In genomic region chr3:105334138-105334882, GRCh38 we compare ENCODE assay signal across 10 cellular contexts. TPM values are rescaled to one million over a fixed set of nuclear protein-coding genes. Genes with fewer than 3 reads are reported as not detected.
DNase-seq lines count a peak whose midpoint lies in the region; ATAC-seq and TF ChIP-seq lines count a peak whose summit lies in the region.
"Had no signal": no experiment of that assay in that cellular context is flagged by ENCODE, and none has a peak within 500 bp of the region (broad histone marks: within the 10 kb centered on the region; RNA-seq: fewer than 3 reads in every experiment).

No MANE protein-coding gene starts in this region.

- H3K4me3 Mint-ChIP-seq in CD14-positive monocyte = peak overlapping the region in 1 of 2 donors; percentile 26
- no peak overlapping the region for H3K4me3 Mint-ChIP-seq in activated T-helper 17 cell treated with anti-CD3 and anti-CD28 coated beads, Interleukin-2, amount 50 U/mL, for 72 hours

- no peaks in the 10 kb centered on the region for H3K79me2 ChIP-seq in Karpas-422 (ENCODE audit: low read length)

- no peak overlapping the region for H3K9ac ChIP-seq in Karpas-422 (ENCODE audit: low read length)

- no peaks in the 10 kb centered on the region for H3K36me3 Mint-ChIP-seq in CD14-positive monocyte
- H3K36me3 Mint-ChIP-seq in activated T-helper 17 cell treated with anti-CD3 and anti-CD28 coated beads, Interleukin-2, amount 50 U/mL, for 72 hours (ENCODE audit: low read depth) = no peaks in the 10 kb centered on the region

- no peaks in the 10 kb centered on the region for H4K20me1 ChIP-seq in Karpas-422 (ENCODE audit: insufficient read depth, low read depth, low read length)

- H3K4me1 ChIP-seq in Karpas-422 (ENCODE audit: low read length) = no peaks in the 10 kb centered on the region
- H3K4me1 ChIP-seq in SJCRH30 = no peaks in the 10 kb centered on the region

- H3K27me3 ChIP-seq in Karpas-422 (ENCODE audit: low read length) = no peaks in the 10 kb centered on the region
- no peaks in the 10 kb centered on the region for H3K27me3 ChIP-seq in SJCRH30

- intact Hi-C loops in CD14-positive monocyte (cut with micrococcal nuclease) = loop anchor here in 1 of 2 donors (5.0 kb wide), 1 partner anchor 33 kb away; the partner anchor contains the start of gene ALCAM

- H3K36me3 ChIP-seq in Karpas-422 (ENCODE audit: insufficient read depth, low read length) (no peaks in the 10 kb centered on the region), SJCRH30 (no peaks in the 10 kb centered on the region)

- H3K4me3 ChIP-seq in Karpas-422 (ENCODE audit: low read length) (no peak overlapping the region), SJCRH30 (no peak overlapping the region)

- H3K27me3 Mint-ChIP-seq in CD14-positive monocyte (ENCODE audit: low read depth in 3 of 3) = no peaks in the 10 kb centered on the region
- H3K27me3 Mint-ChIP-seq in activated T-helper 17 cell treated with anti-CD3 and anti-CD28 coated beads, Interleukin-2, amount 50 U/mL, for 72 hours = peaks cover 15% of the 10 kb centered on the region

- no peak overlapping the region for H2AFZ ChIP-seq in Karpas-422 (ENCODE audit: low read length)

- H3K9me3 ChIP-seq in Karpas-422 (ENCODE audit: low read length) (no peaks in the 10 kb centered on the region), SJCRH30 (replicated peaks) (no peaks in the 10 kb centered on the region)

- TF ChIP-seq CTCF in CD14-positive monocyte (IDR thresholded peaks at IDR 0.05) = no peak

- H3K9me3 Mint-ChIP-seq in CD14-positive monocyte = peaks cover 0 to 7% (median 2%) of the 10 kb centered on the region in 7 donors
- peaks cover 5% of the 10 kb centered on the region for H3K9me3 Mint-ChIP-seq in activated T-helper 17 cell treated with anti-CD3 and anti-CD28 coated beads, Interleukin-2, amount 50 U/mL, for 72 hours

- H3K9me2 ChIP-seq in Karpas-422 (replicated peaks; ENCODE audit: insufficient read depth, low read length) = no peaks in the 10 kb centered on the region

- H3K4me1 Mint-ChIP-seq in CD14-positive monocyte = peaks cover 23% of the 10 kb centered on the region
- peaks cover 5% of the 10 kb centered on the region for H3K4me1 Mint-ChIP-seq in activated T-helper 17 cell treated with anti-CD3 and anti-CD28 coated beads, Interleukin-2, amount 50 U/mL, for 72 hours

- ATAC-seq in GM21390 (IDR thresholded peaks at IDR 0.05; ENCODE audit: unreplicated experiment) = peak; percentile 77
- peak; percentile 70 for ATAC-seq in HG03135 (IDR thresholded peaks at IDR 0.05; ENCODE audit: unreplicated experiment)
- ATAC-seq in activated T-helper 17 cell treated with anti-CD3 and anti-CD28 coated beads, Interleukin-2, amount 50 U/mL, for 72 hours (replicated peaks) = peak; percentile 24
- ATAC-seq in left lobe of liver = no peak
- no peak for ATAC-seq in GM21515 (IDR thresholded peaks at IDR 0.05; ENCODE audit: unreplicated experiment)

- no peak overlapping the region for H3K27ac ChIP-seq in Karpas-422 (ENCODE audit: low read length)
- H3K27ac ChIP-seq in SJCRH30 = no peak overlapping the region

- no peak for DNase-seq in CD14-positive monocyte (ENCODE audit: low spot score)
- DNase-seq in left lobe of liver (ENCODE audit: low spot score) = no peak
- no peak for DNase-seq in Karpas-422
- DNase-seq in SJCRH30 = no peak
- DNase-seq: central memory CD4-positive, alpha-beta T cell; RPMI8226 had no signal

- peak overlapping the region in 5 of 7 donors; percentile 12 to 79 (median 54) for H3K27ac Mint-ChIP-seq in CD14-positive monocyte
- no peak overlapping the region for H3K27ac Mint-ChIP-seq in activated T-helper 17 cell treated with anti-CD3 and anti-CD28 coated beads, Interleukin-2, amount 50 U/mL, for 72 hours

- no peak overlapping the region for H3K4me2 ChIP-seq in Karpas-422 (ENCODE audit: low read depth, low read length, poor library complexity, severe bottlenecking)

RNA-seq across cellular contexts. Expression of gene ALCAM, which starts 32.4 kb away (rescaled TPM):
- 1 to 10 TPM; 7.9 to 8.0 TPM for polyA plus RNA-seq in CD14-positive monocyte
- 10 to 100 TPM in 1 of 2 donors, 1 to 10 TPM in 1; 8.2 to 11.9 TPM for total RNA-seq in activated T-helper 17 cell treated with anti-CD3 and anti-CD28 coated beads, Interleukin-2, amount 50 U/mL, for 72 hours
- total RNA-seq in left lobe of liver = 25.0 TPM
- total RNA-seq in Karpas-422 (2014; rRNA removed; shearing (Covaris generic); ENCODE audit: low replicate concordance) = 5.8 and 16.4 TPM in 2 replicates
- 0.46 and 0.85 TPM in 2 replicates for total RNA-seq in SJCRH30 (2014; rRNA removed; shearing (Covaris generic))

Comparison
In these comparisons a context has a peak if more than half of its experiments do, and no peak if none do; other contexts are left out.
1. ATAC-seq: peak in GM21390 (single experiment), HG03135 (single experiment) and activated T-helper 17 cell treated with anti-CD3 and anti-CD28 coated beads, Interleukin-2, amount 50 U/mL, for 72 hours (single experiment); none in left lobe of liver (single experiment) and GM21515 (single experiment).